Comparison of ENCODE assay signal across 11 cellular contexts in the genomic region with DNA sequence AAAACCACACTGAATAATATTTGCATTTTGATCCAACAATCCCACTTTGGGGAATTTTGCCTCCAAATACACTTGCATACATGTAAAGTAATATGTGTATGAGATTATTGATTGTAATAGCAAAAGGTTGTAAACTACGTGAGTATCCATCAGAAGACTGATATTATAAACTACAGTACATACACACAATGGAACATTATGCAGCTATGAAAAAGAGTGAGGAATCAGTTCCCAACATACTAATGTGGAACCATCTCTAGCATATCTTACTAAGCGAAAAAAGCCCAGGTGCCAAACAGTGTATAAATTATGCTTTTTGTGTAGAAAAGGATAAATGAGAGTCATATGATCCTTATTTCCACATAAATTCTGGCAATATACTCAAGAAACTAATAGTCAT. TPM values are rescaled to one million over a fixed set of nuclear protein-coding genes. Genes with fewer than 3 reads are reported as not detected.
DNase-seq lines count a peak whose midpoint lies in the region; ATAC-seq and TF ChIP-seq lines count a peak whose summit lies in the region.
"Had no signal": no experiment of that assay in that cellular context is flagged by ENCODE, and none has a peak within 500 bp of the region (broad histone marks: within the 10 kb centered on the region; RNA-seq: fewer than 3 reads in every experiment).

No MANE protein-coding gene starts in this region.

- H3K79me2 ChIP-seq in hepatocyte: peaks cover 3% of the 10 kb centered on the region

- H3K9me3 ChIP-seq in hepatocyte (ENCODE audit: low read depth): no peaks in the 10 kb centered on the region

- peak overlapping the region; percentile 72 for H3K4me2 ChIP-seq in hepatocyte

- H3K36me3 ChIP-seq in hepatocyte (replicated peaks; ENCODE audit: insufficient read depth, low read depth): no peaks in the 10 kb centered on the region

- H3K4me1 ChIP-seq in hepatocyte (ENCODE audit: insufficient read depth): no peaks in the 10 kb centered on the region

- no peak for TF ChIP-seq CTCF in hepatocyte (IDR thresholded peaks at IDR 0.05; ENCODE audit: poor library complexity)

- DNase-seq in activated T-cell treated with anti-CD3 and anti-CD28 coated beads, Interleukin-2, amount 50 U/mL, for 72 hours: no peak
- no peak for DNase-seq in activated T-cell treated with anti-CD3 and anti-CD28 coated beads, Interleukin-2, amount 50 U/mL, for 48 hours
- no peak for DNase-seq in activated naive CD8-positive, alpha-beta T cell treated with anti-CD3 and anti-CD28 coated beads for 36 hours
- DNase-seq in hepatocyte (ENCODE audit: low spot score) (no peak), DMS114 treated with DMSO at 0.1 percent for 48 hours (lab: John Stamatoyannopoulos, UW; ENCODE audit: unreplicated experiment) (no peak)
- DNase-seq in stimulated activated naive B cell treated with anti-CD40 and anti-IgM and Interleukin-4, amounts not matched to agents 10 μg/mL and 1 μg/mL and 100 μg/mL, for 72 hours: no peak
- no peak for DNase-seq in effector CD4-positive, alpha-beta T cell
- DNase-seq: activated effector memory CD4-positive, alpha-beta T cell treated with anti-CD3 and anti-CD28 coated beads, Interleukin-2, amount 50 U/mL, for 16 hours; NCI-H2081; stimulated activated naive CD8-positive, alpha-beta T cell treated with anti-CD3 and anti-CD28 coated beads, Interleukin-15, amount 100 ng/mL, for 72 hours had no signal

- no peak overlapping the region for H3K4me3 ChIP-seq in hepatocyte

- no peak overlapping the region for H3K27ac Mint-ChIP-seq in activated T-cell treated with anti-CD3 and anti-CD28 coated beads, Interleukin-2, amount 50 U/mL, for 72 hours
- no peak overlapping the region for H3K27ac Mint-ChIP-seq in activated naive CD8-positive, alpha-beta T cell treated with anti-CD3 and anti-CD28 coated beads for 36 hours
- H3K27ac Mint-ChIP-seq in stimulated activated naive B cell treated with anti-CD40 and anti-IgM and Interleukin-4, amounts not matched to agents 10 μg/mL and 1 μg/mL and 100 μg/mL, for 72 hours: no peak overlapping the region

- H3K9me3 Mint-ChIP-seq in activated T-cell treated with anti-CD3 and anti-CD28 coated beads, Interleukin-2, amount 50 U/mL, for 72 hours: no peaks in the 10 kb centered on the region
- H3K9me3 Mint-ChIP-seq in activated naive CD8-positive, alpha-beta T cell treated with anti-CD3 and anti-CD28 coated beads for 36 hours: no peaks in the 10 kb centered on the region
- H3K9me3 Mint-ChIP-seq in stimulated activated naive B cell treated with anti-CD40 and anti-IgM and Interleukin-4, amounts not matched to agents 10 μg/mL and 1 μg/mL and 100 μg/mL, for 72 hours: no peaks in the 10 kb centered on the region
- H3K9me3 Mint-ChIP-seq: stimulated activated naive CD8-positive, alpha-beta T cell treated with anti-CD3 and anti-CD28 coated beads, Interleukin-15, amount 100 ng/mL, for 72 hours had no signal

- H3K4me1 Mint-ChIP-seq in activated T-cell treated with anti-CD3 and anti-CD28 coated beads, Interleukin-2, amount 50 U/mL, for 72 hours (ENCODE audit: low read depth): peaks cover 6% of the 10 kb centered on the region
- H3K4me1 Mint-ChIP-seq in activated naive CD8-positive, alpha-beta T cell treated with anti-CD3 and anti-CD28 coated beads for 36 hours: peaks cover 10% of the 10 kb centered on the region
- peaks cover 3 to 10% of the 10 kb centered on the region in 2 donors for H3K4me1 Mint-ChIP-seq in stimulated activated naive B cell treated with anti-CD40 and anti-IgM and Interleukin-4, amounts not matched to agents 10 μg/mL and 1 μg/mL and 100 μg/mL, for 72 hours

- H2AFZ ChIP-seq in hepatocyte: no peak overlapping the region

- no peaks in the 10 kb centered on the region for H3K27me3 ChIP-seq in hepatocyte

- no peaks in the 10 kb centered on the region for H3K27me3 Mint-ChIP-seq in activated T-cell treated with anti-CD3 and anti-CD28 coated beads, Interleukin-2, amount 50 U/mL, for 72 hours (ENCODE audit: low read depth)
- no peaks in the 10 kb centered on the region for H3K27me3 Mint-ChIP-seq in activated naive CD8-positive, alpha-beta T cell treated with anti-CD3 and anti-CD28 coated beads for 36 hours
- H3K27me3 Mint-ChIP-seq in stimulated activated naive B cell treated with anti-CD40 and anti-IgM and Interleukin-4, amounts not matched to agents 10 μg/mL and 1 μg/mL and 100 μg/mL, for 72 hours: no peaks in the 10 kb centered on the region
- H3K27me3 Mint-ChIP-seq: stimulated activated naive CD8-positive, alpha-beta T cell treated with anti-CD3 and anti-CD28 coated beads, Interleukin-15, amount 100 ng/mL, for 72 hours had no signal

- no peaks in the 10 kb centered on the region for H4K20me1 ChIP-seq in hepatocyte (ENCODE audit: insufficient read depth, poor library complexity, severe bottlenecking)

- no peak for ATAC-seq in activated T-cell treated with anti-CD3 and anti-CD28 coated beads, Interleukin-2, amount 50 U/mL, for 72 hours (replicated peaks in 1 of 2)
- ATAC-seq in stimulated activated naive B cell treated with anti-CD40 and anti-IgM and Interleukin-4, amounts not matched to agents 10 μg/mL and 1 μg/mL and 100 μg/mL, for 72 hours (replicated peaks): no peak
- ATAC-seq in GM19328 (IDR thresholded peaks at IDR 0.05; ENCODE audit: unreplicated experiment): no peak
- ATAC-seq: stimulated activated naive CD8-positive, alpha-beta T cell treated with anti-CD3 and anti-CD28 coated beads, Interleukin-15, amount 100 ng/mL, for 72 hours had no signal

- H3K36me3 Mint-ChIP-seq in activated T-cell treated with anti-CD3 and anti-CD28 coated beads, Interleukin-2, amount 50 U/mL, for 72 hours (ENCODE audit: insufficient read depth in 2 of 2): peaks cover 5 to 7% of the 10 kb centered on the region in 2 donors
- peaks cover 19% of the 10 kb centered on the region for H3K36me3 Mint-ChIP-seq in activated naive CD8-positive, alpha-beta T cell treated with anti-CD3 and anti-CD28 coated beads for 36 hours
- peaks cover 21 to 35% of the 10 kb centered on the region in 2 donors for H3K36me3 Mint-ChIP-seq in stimulated activated naive B cell treated with anti-CD40 and anti-IgM and Interleukin-4, amounts not matched to agents 10 μg/mL and 1 μg/mL and 100 μg/mL, for 72 hours

- H3K27ac ChIP-seq in hepatocyte: no peak overlapping the region

- no peaks in the 10 kb centered on the region for H3K9me2 ChIP-seq in hepatocyte (replicated peaks; ENCODE audit: insufficient read depth)

- 94% methylated on average over 2 of the region's 2 CpGs for WGBS in hepatocyte (ENCODE audit: low lambda C conversion rate, missing lambda C conversion rate)

- H3K4me3 Mint-ChIP-seq in activated T-cell treated with anti-CD3 and anti-CD28 coated beads, Interleukin-2, amount 50 U/mL, for 72 hours: peak overlapping the region; percentile 74 to 86
- H3K4me3 Mint-ChIP-seq in activated naive CD8-positive, alpha-beta T cell treated with anti-CD3 and anti-CD28 coated beads for 36 hours: peak overlapping the region; percentile 76
- peak overlapping the region; percentile 63 to 78 for H3K4me3 Mint-ChIP-seq in stimulated activated naive B cell treated with anti-CD40 and anti-IgM and Interleukin-4, amounts not matched to agents 10 μg/mL and 1 μg/mL and 100 μg/mL, for 72 hours

RNA-seq across cellular contexts. Expression of a gene that starts 16.0 kb away (rescaled TPM):
- 10 to 100 TPM; 13.4 to 20.9 TPM for total RNA-seq in activated T-cell treated with anti-CD3 and anti-CD28 coated beads, Interleukin-2, amount 50 U/mL, for 72 hours
- total RNA-seq in activated naive CD8-positive, alpha-beta T cell treated with anti-CD3 and anti-CD28 coated beads for 36 hours: 10 to 100 TPM; 11.7 to 12.6 TPM
- 5.1 and 6.2 TPM in 2 replicates for total RNA-seq in hepatocyte
- polyA plus RNA-seq in hepatocyte: 10.2 and 12.4 TPM in 2 replicates
